Comparison of ENCODE assay signal across 2 cellular contexts in the genomic region with DNA sequence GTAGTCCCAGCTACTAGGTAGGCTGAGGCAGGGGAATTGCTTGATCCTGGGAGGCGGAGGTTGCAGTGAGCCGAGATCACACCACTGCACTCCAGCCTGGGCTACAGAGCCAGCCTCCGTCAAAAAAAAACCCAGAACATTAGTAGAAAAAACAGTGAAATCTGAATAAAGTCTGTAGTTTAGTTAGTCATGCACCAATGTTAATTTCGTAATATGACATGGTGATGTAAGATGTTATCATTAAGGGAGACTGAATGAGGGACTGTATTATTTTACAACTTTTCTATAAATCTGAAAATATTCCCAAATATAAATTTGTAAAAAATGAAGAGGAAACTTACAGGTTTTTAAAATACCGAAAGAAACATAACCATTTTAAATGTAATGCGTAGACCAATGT.
TF ChIP-seq lines count a peak whose summit lies in the region.

No MANE protein-coding gene starts in this region.

TF ChIP-seq in SK-N-SH, 30 proteins besides CTCF, POLR2A, EP300 and RAD21 (continued from another document):
- TF ChIP-seq, protein P1, sequence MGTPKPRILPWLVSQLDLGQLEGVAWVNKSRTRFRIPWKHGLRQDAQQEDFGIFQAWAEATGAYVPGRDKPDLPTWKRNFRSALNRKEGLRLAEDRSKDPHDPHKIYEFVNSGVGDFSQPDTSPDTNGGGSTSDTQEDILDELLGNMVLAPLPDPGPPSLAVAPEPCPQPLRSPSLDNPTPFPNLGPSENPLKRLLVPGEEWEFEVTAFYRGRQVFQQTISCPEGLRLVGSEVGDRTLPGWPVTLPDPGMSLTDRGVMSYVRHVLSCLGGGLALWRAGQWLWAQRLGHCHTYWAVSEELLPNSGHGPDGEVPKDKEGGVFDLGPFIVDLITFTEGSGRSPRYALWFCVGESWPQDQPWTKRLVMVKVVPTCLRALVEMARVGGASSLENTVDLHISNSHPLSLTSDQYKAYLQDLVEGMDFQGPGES (IDR thresholded peaks at IDR 0.05; ENCODE audit: low read depth, low read length): no peak
- TF ChIP-seq RXRA (IDR thresholded peaks at IDR 0.05; ENCODE audit: borderline replicate concordance, low read depth) (no peak), POLR2AphosphoS5 (IDR thresholded peaks at IDR 0.05; ENCODE audit: low read depth, low read length) (no peak), TAF1 (IDR thresholded peaks at IDR 0.05; ENCODE audit: borderline replicate concordance, low read depth, low read length) (no peak), NFIC (IDR thresholded peaks at IDR 0.05; ENCODE audit: borderline replicate concordance) (no peak), FOSL2 (IDR thresholded peaks at IDR 0.05; ENCODE audit: borderline replicate concordance, low read depth) (no peak)
- TF ChIP-seq, protein P2, sequence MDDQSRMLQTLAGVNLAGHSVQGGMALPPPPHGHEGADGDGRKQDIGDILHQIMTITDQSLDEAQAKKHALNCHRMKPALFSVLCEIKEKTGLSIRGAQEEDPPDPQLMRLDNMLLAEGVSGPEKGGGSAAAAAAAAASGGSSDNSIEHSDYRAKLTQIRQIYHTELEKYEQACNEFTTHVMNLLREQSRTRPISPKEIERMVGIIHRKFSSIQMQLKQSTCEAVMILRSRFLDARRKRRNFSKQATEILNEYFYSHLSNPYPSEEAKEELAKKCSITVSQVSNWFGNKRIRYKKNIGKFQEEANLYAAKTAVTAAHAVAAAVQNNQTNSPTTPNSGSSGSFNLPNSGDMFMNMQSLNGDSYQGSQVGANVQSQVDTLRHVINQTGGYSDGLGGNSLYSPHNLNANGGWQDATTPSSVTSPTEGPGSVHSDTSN (IDR thresholded peaks at IDR 0.05): no peak
- TF ChIP-seq, protein P3, sequence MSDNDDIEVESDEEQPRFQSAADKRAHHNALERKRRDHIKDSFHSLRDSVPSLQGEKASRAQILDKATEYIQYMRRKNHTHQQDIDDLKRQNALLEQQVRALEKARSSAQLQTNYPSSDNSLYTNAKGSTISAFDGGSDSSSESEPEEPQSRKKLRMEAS (IDR thresholded peaks at IDR 0.05; ENCODE audit: low read depth): no peak
TF ChIP-seq in SK-N-SH: peak in this region for 0.

TF ChIP-seq in SK-N-SH treated with all-trans-retinoic acid at 6 μM for 48 hours, 23 proteins besides CTCF, POLR2A, EP300 and RAD21 (continued from another document):
- TF ChIP-seq, protein P4, sequence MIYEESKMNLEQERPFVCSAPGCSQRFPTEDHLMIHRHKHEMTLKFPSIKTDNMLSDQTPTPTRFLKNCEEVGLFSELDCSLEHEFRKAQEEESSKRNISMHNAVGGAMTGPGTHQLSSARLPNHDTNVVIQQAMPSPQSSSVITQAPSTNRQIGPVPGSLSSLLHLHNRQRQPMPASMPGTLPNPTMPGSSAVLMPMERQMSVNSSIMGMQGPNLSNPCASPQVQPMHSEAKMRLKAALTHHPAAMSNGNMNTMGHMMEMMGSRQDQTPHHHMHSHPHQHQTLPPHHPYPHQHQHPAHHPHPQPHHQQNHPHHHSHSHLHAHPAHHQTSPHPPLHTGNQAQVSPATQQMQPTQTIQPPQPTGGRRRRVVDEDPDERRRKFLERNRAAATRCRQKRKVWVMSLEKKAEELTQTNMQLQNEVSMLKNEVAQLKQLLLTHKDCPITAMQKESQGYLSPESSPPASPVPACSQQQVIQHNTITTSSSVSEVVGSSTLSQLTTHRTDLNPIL (CRISPR knock-in tag; IDR thresholded peaks at IDR 0.05; ENCODE audit: low read depth): no peak
- TF ChIP-seq CSDC2 (CRISPR knock-in tag; IDR thresholded peaks at IDR 0.05) (no peak), BACH2 (CRISPR knock-in tag; IDR thresholded peaks at IDR 0.05; ENCODE audit: borderline replicate concordance) (no peak), GLIS3 (CRISPR knock-in tag; IDR thresholded peaks at IDR 0.05) (no peak), ARNTL (CRISPR knock-in tag; IDR thresholded peaks at IDR 0.05; ENCODE audit: borderline replicate concordance, low read depth) (no peak), ESRRG (CRISPR knock-in tag; IDR thresholded peaks at IDR 0.05) (no peak), OSR1 (CRISPR knock-in tag; IDR thresholded peaks at IDR 0.05) (no peak), ZNF565 (CRISPR knock-in tag; conservative IDR thresholded peaks at IDR 0.05; ENCODE audit: low read depth) (no peak)
